ENCODE assay signal across 1 cellular context in genomic region chr3:94062513-94063404, GRCh38.
A peak's percentile ranks its signal among the peaks of the same experiment; 100 is the strongest.
TF ChIP-seq lines count a peak whose summit lies in the region.

Gene DHFR2, minus strand, starts transcription at chr3:94062916. Its CDS starts 1,405 bp downstream, at chr3:94061511.
Gene NSUN3, plus strand, starts transcription at chr3:94063061. Its CDS starts 66 bp downstream, at chr3:94063127.

TF ChIP-seq in GM12878, 131 proteins besides CTCF, POLR2A, EP300 and RAD21 (continued from another document and continues in another):
- TF ChIP-seq USF1 (IDR thresholded peaks at IDR 0.05; ENCODE audit: borderline replicate concordance, extremely low read length, insufficient read depth, low read depth, low read length), result no peak
- peak; percentile 55; the same call in 1 of the 2 replicates for TF ChIP-seq ATF7 (IDR thresholded peaks at IDR 0.05; ENCODE audit: low read depth)
- TF ChIP-seq ZSCAN29 (IDR thresholded peaks at IDR 0.05), result no peak
- peak; percentile 87 for TF ChIP-seq IRF5 (IDR thresholded peaks at IDR 0.05; ENCODE audit: borderline replicate concordance)
- TF ChIP-seq PAX8 (IDR thresholded peaks at IDR 0.05), result no peak
- no peak for TF ChIP-seq NFXL1 (IDR thresholded peaks at IDR 0.05; ENCODE audit: borderline replicate concordance)
- TF ChIP-seq SIN3A (IDR thresholded peaks at IDR 0.05; ENCODE audit: low read depth, low read length), result peak; percentile 57; the same call in 1 of the 2 replicates
- TF ChIP-seq ZNF384 (IDR thresholded peaks at IDR 0.05; ENCODE audit: borderline replicate concordance, low read depth, low read length), result no peak; the same call in 1 of the 2 replicates
- TF ChIP-seq SUZ12 (IDR thresholded peaks at IDR 0.05; ENCODE audit: unreplicated experiment), result no peak
- peak; percentile 14; the same call in 1 of the 2 replicates for TF ChIP-seq HCFC1 (IDR thresholded peaks at IDR 0.05; ENCODE audit: low read length)
- no peak for TF ChIP-seq TARDBP (IDR thresholded peaks at IDR 0.05; ENCODE audit: borderline replicate concordance)
- TF ChIP-seq BHLHE40 (IDR thresholded peaks at IDR 0.05; ENCODE audit: borderline replicate concordance in 1 of 2, low read depth in 2 of 2, low read length in 1 of 2), result peak; percentile 24 to 83; a peak in 2 of 4 replicates
- peak; percentile 62; the same call in 1 of the 2 replicates for TF ChIP-seq PAX5 (IDR thresholded peaks at IDR 0.05; ENCODE audit: borderline replicate concordance, low read depth, low read length)
- TF ChIP-seq EED (IDR thresholded peaks at IDR 0.05; ENCODE audit: low read depth), result peak; percentile 69
- no peak for TF ChIP-seq RFX5 (IDR thresholded peaks at IDR 0.05; ENCODE audit: low read depth, low read length)
- TF ChIP-seq ZNF207 (IDR thresholded peaks at IDR 0.05; ENCODE audit: borderline replicate concordance), result no peak; the same call in 1 of the 2 replicates
- TF ChIP-seq ZZZ3 (IDR thresholded peaks at IDR 0.05; ENCODE audit: control insufficient read depth, insufficient read length, low read depth), result no peak
- TF ChIP-seq ZNF217 (IDR thresholded peaks at IDR 0.05), result no peak
- peak; percentile 74 for TF ChIP-seq SMAD1 (IDR thresholded peaks at IDR 0.05; ENCODE audit: low read depth, partially characterized antibody)
- TF ChIP-seq BCL11A (IDR thresholded peaks at IDR 0.05; ENCODE audit: low read depth, low read length), result no peak
- TF ChIP-seq BACH1 (IDR thresholded peaks at IDR 0.05; ENCODE audit: borderline replicate concordance), result peak; percentile 42
- peak; percentile 75 for TF ChIP-seq ATF2 (IDR thresholded peaks at IDR 0.05; ENCODE audit: low read length)
- TF ChIP-seq NBN (IDR thresholded peaks at IDR 0.05), result peak; percentile 81
- TF ChIP-seq POU2F2 (IDR thresholded peaks at IDR 0.05; ENCODE audit: borderline replicate concordance, low read depth, low read length), result no peak; the same call in 2 of the 3 replicates
- no peak for TF ChIP-seq JUNB (IDR thresholded peaks at IDR 0.05)
- TF ChIP-seq CUX1 (IDR thresholded peaks at IDR 0.05; ENCODE audit: insufficient replicate concordance, low read depth, low read length), result no peak
- 0 out of 2 replicates have a peak, but pooled peaks have one; percentile 45 for TF ChIP-seq ZBED1 (IDR thresholded peaks at IDR 0.05; ENCODE audit: borderline replicate concordance)
- TF ChIP-seq NR2C2 (IDR thresholded peaks at IDR 0.05; ENCODE audit: borderline replicate concordance, control insufficient read depth, insufficient read length, low read depth), result no peak
- no peak for TF ChIP-seq PBX3 (IDR thresholded peaks at IDR 0.05; ENCODE audit: insufficient replicate concordance, low read depth, low read length)
- no peak for TF ChIP-seq HDAC6 (IDR thresholded peaks at IDR 0.05; ENCODE audit: unreplicated experiment)
- peak; percentile 48; the same call in 1 of the 2 replicates for TF ChIP-seq MXI1 (IDR thresholded peaks at IDR 0.05; ENCODE audit: low read depth, low read length)
- TF ChIP-seq STAT1 (conservative IDR thresholded peaks at IDR 0.05), result no peak; the same call in 1 of the 2 replicates
- TF ChIP-seq RUNX3 (IDR thresholded peaks at IDR 0.05; ENCODE audit: low read length), result peak; percentile 72
- TF ChIP-seq RELB (IDR thresholded peaks at IDR 0.05; ENCODE audit: low read depth), result 0 out of 2 replicates have a peak, but pooled peaks have one; percentile 52
- no peak for TF ChIP-seq CEBPB (IDR thresholded peaks at IDR 0.05; ENCODE audit: borderline replicate concordance in 1 of 2, low read depth in 2 of 2, low read length in 2 of 2)
- peak; percentile 99 for TF ChIP-seq CHD2 (IDR thresholded peaks at IDR 0.05; ENCODE audit: borderline replicate concordance, low read depth, low read length)
- no peak for TF ChIP-seq ZNF592 (IDR thresholded peaks at IDR 0.05)
- no peak for TF ChIP-seq MTA2 (IDR thresholded peaks at IDR 0.05; ENCODE audit: low read depth)
- TF ChIP-seq EGR1 (IDR thresholded peaks at IDR 0.05; ENCODE audit: borderline replicate concordance in 1 of 2, low read depth in 2 of 2, low read length in 2 of 2), result peak in 1 of 2 experiments; percentile 79; a peak in 2 of 3 replicates
- TF ChIP-seq KAT2A (conservative IDR thresholded peaks at IDR 0.05; ENCODE audit: control insufficient read depth, low read depth, low read length), result no peak
- no peak for TF ChIP-seq EZH2 (IDR thresholded peaks at IDR 0.05; ENCODE audit: borderline replicate concordance, control insufficient read depth, low read depth, low read length)
- peak; percentile 96 for TF ChIP-seq PML (IDR thresholded peaks at IDR 0.05; ENCODE audit: low read length)
- no peak for TF ChIP-seq SUPT20H (IDR thresholded peaks at IDR 0.05; ENCODE audit: borderline replicate concordance, control insufficient read depth, low read depth, low read length)
- no peak for TF ChIP-seq BCLAF1 (IDR thresholded peaks at IDR 0.05)
- no peak for TF ChIP-seq POLR2AphosphoS2 (IDR thresholded peaks at IDR 0.05; ENCODE audit: low read depth, low read length)
